1 cellular context compared by ENCODE assay signal in genomic region chr2:241593271-241593670, GRCh38.
TF ChIP-seq lines count a peak whose summit lies in the region.

No MANE protein-coding gene starts in this region.

TF ChIP-seq in H1, 55 proteins besides CTCF, POLR2A, EP300 and RAD21:
- TF ChIP-seq GABPA (IDR thresholded peaks at IDR 0.05; ENCODE audit: borderline replicate concordance, insufficient read depth, low read length) (no peak), TAF7 (optimal IDR thresholded peaks at IDR 0.05; ENCODE audit: borderline replicate concordance, low read depth, low read length) (no peak), CTBP2 (IDR thresholded peaks at IDR 0.05; ENCODE audit: borderline replicate concordance, insufficient read depth, insufficient read length, low read length) (no peak), SIN3A (conservative IDR thresholded peaks at IDR 0.05 in 1 of 2, IDR thresholded peaks at IDR 0.05 in 1 of 2; ENCODE audit: low read depth in 1 of 2, low read length in 2 of 2) (no peak), JUND (IDR thresholded peaks at IDR 0.05; ENCODE audit: low read length) (no peak), RFX5 (IDR thresholded peaks at IDR 0.05; ENCODE audit: borderline replicate concordance, low read depth, low read length) (no peak), TCF12 (IDR thresholded peaks at IDR 0.05; ENCODE audit: low read depth, low read length) (no peak), JUN (IDR thresholded peaks at IDR 0.05; ENCODE audit: low read depth, low read length) (no peak), NRF1 (IDR thresholded peaks at IDR 0.05; ENCODE audit: low read depth, low read length) (no peak), SIX5 (IDR thresholded peaks at IDR 0.05; ENCODE audit: low read depth, low read length) (no peak), CREB1 (IDR thresholded peaks at IDR 0.05) (no peak), KDM1A (IDR thresholded peaks at IDR 0.05; ENCODE audit: borderline replicate concordance, low read length) (no peak)
- TF ChIP-seq, protein P1, sequence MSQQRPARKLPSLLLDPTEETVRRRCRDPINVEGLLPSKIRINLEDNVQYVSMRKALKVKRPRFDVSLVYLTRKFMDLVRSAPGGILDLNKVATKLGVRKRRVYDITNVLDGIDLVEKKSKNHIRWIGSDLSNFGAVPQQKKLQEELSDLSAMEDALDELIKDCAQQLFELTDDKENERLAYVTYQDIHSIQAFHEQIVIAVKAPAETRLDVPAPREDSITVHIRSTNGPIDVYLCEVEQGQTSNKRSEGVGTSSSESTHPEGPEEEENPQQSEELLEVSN (IDR thresholded peaks at IDR 0.05): no peak
